ENCODE assay signal across 8 cellular contexts in genomic region chr1:94801919-94802546, GRCh38. TPM values are rescaled to one million over a fixed set of nuclear protein-coding genes. Genes with fewer than 3 reads are reported as not detected.
DNase-seq lines count a peak whose midpoint lies in the region; ATAC-seq, FAIRE-seq and TF ChIP-seq lines count a peak whose summit lies in the region.

No MANE protein-coding gene starts in this region.

- H3F3A ChIP-seq in PC-9 (ENCODE audit: insufficient read depth, low read depth) = peaks cover 17% of the 10 kb centered on the region

- DNase-seq in D721Med (ENCODE audit: insufficient read length, low spot score) (no peak), HT1080 (ENCODE audit: low read depth) (peak; percentile 77), PC-9 (peak; percentile 48 to 93), lower leg skin (ENCODE audit: low spot score in 2 of 2) (peak; percentile 31 to 86)

- H3K79me2 ChIP-seq in PC-9 (ENCODE audit: low read depth) = 0 out of 2 replicates have a peak, but pooled peaks cover 10% of the 10 kb centered on the region

- H3K9me3 ChIP-seq in PC-9 (ENCODE audit: insufficient read depth, low read depth) = no peaks in the 10 kb centered on the region

- no TSS peak for BruUV-seq in PC-9 (replicated peaks; lab: Mats Ljungman, UMichigan)

- no peaks in the 10 kb centered on the region for H3K36me3 ChIP-seq in PC-9 (ENCODE audit: low read depth)

- no peaks in the 10 kb centered on the region for H3K9me2 ChIP-seq in PC-9 (ENCODE audit: insufficient read depth)

- H3K4me1 ChIP-seq in PC-9 (replicated peaks; ENCODE audit: insufficient read depth) = peaks cover 24% of the 10 kb centered on the region

- peak overlapping the region; percentile 66 for H3K4me2 ChIP-seq in PC-9

- POLR2A ChIA-PET in PC-9 (lab: Charles Lee; ENCODE audit: unreplicated experiment) = interaction anchor here (0.5 to 1.0 kb wide), 5 partner anchors 156 to 475 kb away, joined by 3 to 10 read pairs (median 5); no protein-coding TSS in a partner anchor

- intact Hi-C loops in PC-9 (cut with micrococcal nuclease; ENCODE audit: unreplicated experiment) (loop anchor here (1.0 to 10.0 kb wide), 12 partner anchors 19 to 567 kb away; partner anchors contain the start of genes ARHGAP29 and F3), lower leg skin (cut with DNase I; ENCODE audit: low total_unique reads) (loop anchor here (5.0 to 10.0 kb wide), 3 partner anchors 277 to 465 kb away; no protein-coding TSS in a partner anchor)

- H4K20me1 ChIP-seq in PC-9 (ENCODE audit: insufficient read depth) = no peaks in the 10 kb centered on the region

- no peak for TF ChIP-seq POLR2A in lower leg skin (IDR thresholded peaks at IDR 0.05)

- TF ChIP-seq CTCF in D721Med (IDR thresholded peaks at IDR 0.05; ENCODE audit: insufficient read depth, missing control alignments) (peak; percentile 30), PC-9 (conservative IDR thresholded peaks at IDR 0.05) (peak; percentile 85), lower leg skin (IDR thresholded peaks at IDR 0.05) (no peak)

- H3K4me3 ChIP-seq in PC-9 (peak overlapping the region; percentile 22; the same call in 1 of the 2 replicates), lower leg skin (ENCODE audit: low read depth, poor library complexity, severe bottlenecking) (no peak overlapping the region)

- no peaks in the 10 kb centered on the region for H3K27me3 ChIP-seq in PC-9 (ENCODE audit: insufficient read depth, low read depth)

- no peak overlapping the region; the same call in 1 of the 2 replicates for H2AFZ ChIP-seq in PC-9

- CTCF ChIA-PET in PC-9 (lab: Charles Lee) = interaction anchor here (0.7 to 1.0 kb wide), 2 partner anchors 185 to 241 kb away, joined by 3 read pairs; no protein-coding TSS in a partner anchor

- FAIRE-seq in D721Med (lab: Jason Lieb, UNC) = no peak

- peak; percentile 58 for ATAC-seq in GM19455 (IDR thresholded peaks at IDR 0.05; ENCODE audit: unreplicated experiment)
- ATAC-seq in HG03280 (IDR thresholded peaks at IDR 0.05; ENCODE audit: unreplicated experiment) = no peak

- peak overlapping the region; percentile 79 for H3K27ac ChIP-seq in PC-9
- H3K27ac ChIP-seq in cingulate gyrus (ENCODE audit: low read depth, low read length) = peak overlapping the region; percentile 95
- H3K27ac ChIP-seq in temporal lobe (ENCODE audit: low read depth, low read length) = peak overlapping the region; percentile 94

- WGBS in lower leg skin, 2 donors = 29% methylated on average over 6 to 7 of the region's 7 CpGs

RNA-seq across cellular contexts. Expression of gene SLC44A3, which starts 18.1 kb away (rescaled TPM):
- total RNA-seq in HT1080 (2014; rRNA removed; shearing (Covaris generic)) = 0.30 and 0.31 TPM in 2 replicates
- polyA plus RNA-seq in HT1080 (2015; cell fraction: cytosol; rRNA removed) = 0.19 and 0.62 TPM in 2 replicates
- 0.53 and 0.76 TPM in 2 replicates for polyA plus RNA-seq in HT1080 (2015; cell fraction: nucleus; rRNA removed)
- total RNA-seq in PC-9 (2021) (11.0 and 17.5 TPM in 2 replicates), lower leg skin (10 to 100 TPM in 1 of 4 donors, 1 to 10 TPM in 3; 5.4 to 10.5 (median 6.1) TPM), temporal lobe (1.7 TPM)

Comparison
In these comparisons a context has a peak if more than half of its experiments do, and no peak if none do; other contexts are left out.
1. CTCF ChIP-seq: peak in D721Med (single experiment) and PC-9 (single experiment); none in lower leg skin (0 of 3).
2. Peak in every context shown above with its lines, with median percentiles within 50 percentile points of each other: H3K27ac ChIP-seq.